12 cellular contexts compared by ENCODE assay signal in genomic region chr11:62712861-62713260, GRCh38. TPM values are rescaled to one million over a fixed set of nuclear protein-coding genes. Genes with fewer than 3 reads are reported as not detected.
DNase-seq lines count a peak whose midpoint lies in the region; ATAC-seq and TF ChIP-seq lines count a peak whose summit lies in the region.
"Had no signal": no experiment of that assay in that cellular context is flagged by ENCODE, and none has a peak within 500 bp of the region (broad histone marks: within the 10 kb centered on the region; RNA-seq: fewer than 3 reads in every experiment).

No MANE protein-coding gene starts in this region.

- H3K27ac Mint-ChIP-seq in activated T-helper 1 cell treated with anti-CD3 and anti-CD28 coated beads, Interleukin-12 subunit alpha, Interleukin-12 subunit beta, Interleukin-2, Interleukin-4 antibody, amounts not matched to agents 30 ng/mL and 10 ng/mL and 1 ng/mL, durations not matched to agents 14 hours and 24 hours and 36 hours = peak overlapping the region; percentile 95
- peak overlapping the region; percentile 97 for H3K27ac Mint-ChIP-seq in type B pancreatic cell

- H3K4me1 Mint-ChIP-seq in activated T-helper 1 cell treated with anti-CD3 and anti-CD28 coated beads, Interleukin-12 subunit alpha, Interleukin-12 subunit beta, Interleukin-2, Interleukin-4 antibody, amounts not matched to agents 30 ng/mL and 10 ng/mL and 1 ng/mL, durations not matched to agents 14 hours and 24 hours and 36 hours (ENCODE audit: low read depth) = peaks cover 88% of the 10 kb centered on the region
- H3K4me1 Mint-ChIP-seq in type B pancreatic cell (ENCODE audit: unreplicated experiment) = peaks cover 35% of the 10 kb centered on the region

- H3K4me1 ChIP-seq in heart right ventricle (peaks cover 15 to 57% (median 33%) of the 10 kb centered on the region in 9 donors), lower lobe of right lung (peaks cover 28% of the 10 kb centered on the region)

- no peaks in the 10 kb centered on the region for H3K27me3 ChIP-seq in heart right ventricle
- no peaks in the 10 kb centered on the region for H3K27me3 ChIP-seq in lower lobe of right lung (ENCODE audit: low read depth)

- no peak for TF ChIP-seq CTCF in heart right ventricle (IDR thresholded peaks at IDR 0.05)
- no peak for TF ChIP-seq CTCF in lower lobe of right lung (IDR thresholded peaks at IDR 0.05)
- no peak for TF ChIP-seq CTCF in type B pancreatic cell (conservative IDR thresholded peaks at IDR 0.05)

- H3K27me3 Mint-ChIP-seq in activated T-helper 1 cell treated with anti-CD3 and anti-CD28 coated beads, Interleukin-12 subunit alpha, Interleukin-12 subunit beta, Interleukin-2, Interleukin-4 antibody, amounts not matched to agents 30 ng/mL and 10 ng/mL and 1 ng/mL, durations not matched to agents 14 hours and 24 hours and 36 hours (ENCODE audit: insufficient read depth) = no peaks in the 10 kb centered on the region
- no peaks in the 10 kb centered on the region for H3K27me3 Mint-ChIP-seq in type B pancreatic cell

- intact Hi-C loops in heart right ventricle (cut with DNase I) (no loop called here), Right ventricle myocardium superior (cut with DNase I) (no loop called here), lower lobe of right lung (cut with DNase I) (no loop called here)
- intact Hi-C loops in activated T-helper 1 cell treated with anti-CD3 and anti-CD28 coated beads, Interleukin-12 subunit alpha, Interleukin-12 subunit beta, Interleukin-2, Interleukin-4 antibody, amounts not matched to agents 30 ng/mL and 10 ng/mL and 1 ng/mL, durations not matched to agents 14 hours and 24 hours and 36 hours (cut with micrococcal nuclease) = loop anchor here (1.0 kb wide), 1 partner anchor 11 kb away; no protein-coding TSS in a partner anchor

- H3K36me3 ChIP-seq in heart right ventricle (peaks cover 0 to 79% (median 35%) of the 10 kb centered on the region in 9 donors), lower lobe of right lung (peaks cover 76% of the 10 kb centered on the region)

- 69 to 81% methylated on average over 3 of the region's 3 CpGs for WGBS in heart right ventricle, 2 donors

- H3K4me3 Mint-ChIP-seq in activated T-helper 1 cell treated with anti-CD3 and anti-CD28 coated beads, Interleukin-12 subunit alpha, Interleukin-12 subunit beta, Interleukin-2, Interleukin-4 antibody, amounts not matched to agents 30 ng/mL and 10 ng/mL and 1 ng/mL, durations not matched to agents 14 hours and 24 hours and 36 hours = peak overlapping the region; percentile 75
- H3K4me3 Mint-ChIP-seq in type B pancreatic cell = peak overlapping the region; percentile 6

- no peak for ATAC-seq in heart right ventricle
- no peak for ATAC-seq in Right ventricle myocardium superior (ENCODE audit: poor library complexity)
- no peak for ATAC-seq in lower lobe of right lung
- ATAC-seq in GM21515 (IDR thresholded peaks at IDR 0.05; ENCODE audit: unreplicated experiment) = no peak
- ATAC-seq in GM18909 (IDR thresholded peaks at IDR 0.05; ENCODE audit: poor library complexity, unreplicated experiment) = no peak

- H3K27ac ChIP-seq in heart right ventricle (peak overlapping the region in 9 of 10 donors; percentile 19 to 78 (median 64)), lower lobe of right lung (peak overlapping the region; percentile 25)

- no peaks in the 10 kb centered on the region for H3K9me3 ChIP-seq in heart right ventricle
- no peaks in the 10 kb centered on the region for H3K9me3 ChIP-seq in lower lobe of right lung

- peaks cover 64% of the 10 kb centered on the region for H3K36me3 Mint-ChIP-seq in activated T-helper 1 cell treated with anti-CD3 and anti-CD28 coated beads, Interleukin-12 subunit alpha, Interleukin-12 subunit beta, Interleukin-2, Interleukin-4 antibody, amounts not matched to agents 30 ng/mL and 10 ng/mL and 1 ng/mL, durations not matched to agents 14 hours and 24 hours and 36 hours (ENCODE audit: low read depth)
- peaks cover 45% of the 10 kb centered on the region for H3K36me3 Mint-ChIP-seq in type B pancreatic cell

- H3K4me3 ChIP-seq in heart right ventricle (no peak overlapping the region), lower lobe of right lung (no peak overlapping the region)
- H3K4me3 ChIP-seq: lung had no signal

- no peaks in the 10 kb centered on the region for H3K9me3 Mint-ChIP-seq in activated T-helper 1 cell treated with anti-CD3 and anti-CD28 coated beads, Interleukin-12 subunit alpha, Interleukin-12 subunit beta, Interleukin-2, Interleukin-4 antibody, amounts not matched to agents 30 ng/mL and 10 ng/mL and 1 ng/mL, durations not matched to agents 14 hours and 24 hours and 36 hours
- H3K9me3 Mint-ChIP-seq in type B pancreatic cell = no peaks in the 10 kb centered on the region

- DNase-seq in heart right ventricle = no peak
- DNase-seq in Right ventricle myocardium superior = no peak
- no peak for DNase-seq in activated T-helper 1 cell treated with anti-CD3 and anti-CD28 coated beads, Interleukin-12 subunit alpha, Interleukin-12 subunit beta, Interleukin-2, Interleukin-4 antibody, amounts not matched to agents 30 ng/mL and 10 ng/mL and 1 ng/mL, durations not matched to agents 14 hours and 24 hours and 36 hours (ENCODE audit: low spot score)
- no peak for DNase-seq in lower lobe of right lung
- no peak for DNase-seq in type B pancreatic cell (ENCODE audit: extremely low spot score, unreplicated experiment)
- DNase-seq in NCI-H1092 (lab: John Stamatoyannopoulos, UW) = no peak
- DNase-seq: foreskin fibroblast, NCI-H1092 treated with DMSO at 0.1 percent for 48 hours had no signal

RNA-seq across cellular contexts. Expression of gene GNG3, which starts 5.4 kb away (rescaled TPM):
- under 1 TPM in 4 of 10 donors, not detected in 6; 0.26 to 0.34 (median 0.31) TPM for total RNA-seq in heart right ventricle
- under 1 TPM in 1 of 2 donors, not detected in 1; 0.16 TPM for polyA plus RNA-seq in heart right ventricle
- not detected for total RNA-seq in Right ventricle myocardium superior
- total RNA-seq in activated T-helper 1 cell treated with anti-CD3 and anti-CD28 coated beads, Interleukin-12 subunit alpha, Interleukin-12 subunit beta, Interleukin-2, Interleukin-4 antibody, amounts not matched to agents 30 ng/mL and 10 ng/mL and 1 ng/mL, durations not matched to agents 14 hours and 24 hours and 36 hours = not detected in 2 replicates
- total RNA-seq in lower lobe of right lung = not detected
- 0.88 and 4.7 TPM in 2 replicates for total RNA-seq in type B pancreatic cell (ENCODE audit: low replicate concordance)
- polyA plus RNA-seq: BJ had no signal

RNA-seq across cellular contexts. Expression of gene BSCL2, which starts 5.6 kb away (rescaled TPM):
- total RNA-seq in heart right ventricle = 10 to 100 TPM in 9 of 10 donors, 1 to 10 TPM in 1; 8.5 to 26.8 (median 15.7) TPM
- polyA plus RNA-seq in heart right ventricle = 10 to 100 TPM; 31.4 to 83.0 TPM
- 21.7 TPM for total RNA-seq in Right ventricle myocardium superior
- 34.0 and 34.6 TPM in 2 replicates for total RNA-seq in activated T-helper 1 cell treated with anti-CD3 and anti-CD28 coated beads, Interleukin-12 subunit alpha, Interleukin-12 subunit beta, Interleukin-2, Interleukin-4 antibody, amounts not matched to agents 30 ng/mL and 10 ng/mL and 1 ng/mL, durations not matched to agents 14 hours and 24 hours and 36 hours
- total RNA-seq in lower lobe of right lung = 87.0 TPM
- total RNA-seq in type B pancreatic cell (ENCODE audit: low replicate concordance) = 93.5 and 94.6 TPM in 2 replicates

RNA-seq across cellular contexts. Expression of gene HNRNPUL2, which starts 14.4 kb away (rescaled TPM):
- 10 to 100 TPM; 26.9 to 40.9 (median 33.4) TPM for total RNA-seq in heart right ventricle
- 10 to 100 TPM; 21.4 to 35.3 TPM for polyA plus RNA-seq in heart right ventricle
- total RNA-seq in Right ventricle myocardium superior = 30.4 TPM
- total RNA-seq in activated T-helper 1 cell treated with anti-CD3 and anti-CD28 coated beads, Interleukin-12 subunit alpha, Interleukin-12 subunit beta, Interleukin-2, Interleukin-4 antibody, amounts not matched to agents 30 ng/mL and 10 ng/mL and 1 ng/mL, durations not matched to agents 14 hours and 24 hours and 36 hours = 53.0 and 55.2 TPM in 2 replicates
- total RNA-seq in lower lobe of right lung = 46.1 TPM
- total RNA-seq in type B pancreatic cell (ENCODE audit: low replicate concordance) = 44.8 and 63.7 TPM in 2 replicates

RNA-seq across cellular contexts. Expression of gene TTC9C, which starts 15.4 kb away (rescaled TPM):
- 10 to 100 TPM in 9 of 10 donors, 1 to 10 TPM in 1; 9.4 to 16.2 (median 12.9) TPM for total RNA-seq in heart right ventricle
- polyA plus RNA-seq in heart right ventricle = 10 to 100 TPM; 20.3 to 20.8 TPM
- total RNA-seq in Right ventricle myocardium superior = 14.0 TPM
- total RNA-seq in activated T-helper 1 cell treated with anti-CD3 and anti-CD28 coated beads, Interleukin-12 subunit alpha, Interleukin-12 subunit beta, Interleukin-2, Interleukin-4 antibody, amounts not matched to agents 30 ng/mL and 10 ng/mL and 1 ng/mL, durations not matched to agents 14 hours and 24 hours and 36 hours = 36.4 and 38.0 TPM in 2 replicates
- 24.3 TPM for total RNA-seq in lower lobe of right lung
- 34.1 and 39.0 TPM in 2 replicates for total RNA-seq in type B pancreatic cell (ENCODE audit: low replicate concordance)

RNA-seq across cellular contexts. Expression of gene LRRN4CL, which starts 23.5 kb away (rescaled TPM):
- total RNA-seq in heart right ventricle (1 to 10 TPM; 2.0 to 9.5 (median 2.6) TPM), Right ventricle myocardium superior (3.8 TPM), lower lobe of right lung (3.4 TPM), type B pancreatic cell (ENCODE audit: low replicate concordance) (0.21 and 1.0 TPM in 2 replicates)
- 1 to 10 TPM; 1.9 to 2.8 TPM for polyA plus RNA-seq in heart right ventricle
- total RNA-seq in activated T-helper 1 cell treated with anti-CD3 and anti-CD28 coated beads, Interleukin-12 subunit alpha, Interleukin-12 subunit beta, Interleukin-2, Interleukin-4 antibody, amounts not matched to agents 30 ng/mL and 10 ng/mL and 1 ng/mL, durations not matched to agents 14 hours and 24 hours and 36 hours = 0.17 and 0.26 TPM in 2 replicates
